Comparison of ENCODE assay signal across 1 cellular context in the genomic region with DNA sequence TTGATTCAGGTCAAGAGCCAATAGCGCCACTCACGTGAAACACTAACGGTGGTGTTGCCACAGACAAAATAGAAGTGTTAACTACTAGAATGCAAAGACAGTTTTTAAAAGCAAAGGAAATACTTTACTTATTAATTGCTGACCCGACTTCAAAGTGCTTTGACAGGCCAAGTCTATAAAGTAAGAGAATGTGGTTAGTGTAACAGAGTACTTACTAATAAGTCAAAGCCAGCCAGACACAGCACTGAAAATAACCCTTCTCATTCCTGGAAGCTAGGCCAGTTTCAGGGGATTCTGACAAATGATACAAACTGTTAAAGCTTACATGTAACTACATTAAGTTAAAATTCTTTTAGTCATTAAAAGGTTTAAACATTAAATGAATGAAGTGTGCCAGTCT.
TF ChIP-seq lines count a peak whose summit lies in the region.

No MANE protein-coding gene starts in this region.

TF ChIP-seq in SK-N-SH, 30 proteins besides CTCF, POLR2A, EP300 and RAD21 (continued from another document):
- TF ChIP-seq, protein P1, sequence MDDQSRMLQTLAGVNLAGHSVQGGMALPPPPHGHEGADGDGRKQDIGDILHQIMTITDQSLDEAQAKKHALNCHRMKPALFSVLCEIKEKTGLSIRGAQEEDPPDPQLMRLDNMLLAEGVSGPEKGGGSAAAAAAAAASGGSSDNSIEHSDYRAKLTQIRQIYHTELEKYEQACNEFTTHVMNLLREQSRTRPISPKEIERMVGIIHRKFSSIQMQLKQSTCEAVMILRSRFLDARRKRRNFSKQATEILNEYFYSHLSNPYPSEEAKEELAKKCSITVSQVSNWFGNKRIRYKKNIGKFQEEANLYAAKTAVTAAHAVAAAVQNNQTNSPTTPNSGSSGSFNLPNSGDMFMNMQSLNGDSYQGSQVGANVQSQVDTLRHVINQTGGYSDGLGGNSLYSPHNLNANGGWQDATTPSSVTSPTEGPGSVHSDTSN (IDR thresholded peaks at IDR 0.05) = no peak
